ENCODE assay signal across 8 cellular contexts in the genomic region with DNA sequence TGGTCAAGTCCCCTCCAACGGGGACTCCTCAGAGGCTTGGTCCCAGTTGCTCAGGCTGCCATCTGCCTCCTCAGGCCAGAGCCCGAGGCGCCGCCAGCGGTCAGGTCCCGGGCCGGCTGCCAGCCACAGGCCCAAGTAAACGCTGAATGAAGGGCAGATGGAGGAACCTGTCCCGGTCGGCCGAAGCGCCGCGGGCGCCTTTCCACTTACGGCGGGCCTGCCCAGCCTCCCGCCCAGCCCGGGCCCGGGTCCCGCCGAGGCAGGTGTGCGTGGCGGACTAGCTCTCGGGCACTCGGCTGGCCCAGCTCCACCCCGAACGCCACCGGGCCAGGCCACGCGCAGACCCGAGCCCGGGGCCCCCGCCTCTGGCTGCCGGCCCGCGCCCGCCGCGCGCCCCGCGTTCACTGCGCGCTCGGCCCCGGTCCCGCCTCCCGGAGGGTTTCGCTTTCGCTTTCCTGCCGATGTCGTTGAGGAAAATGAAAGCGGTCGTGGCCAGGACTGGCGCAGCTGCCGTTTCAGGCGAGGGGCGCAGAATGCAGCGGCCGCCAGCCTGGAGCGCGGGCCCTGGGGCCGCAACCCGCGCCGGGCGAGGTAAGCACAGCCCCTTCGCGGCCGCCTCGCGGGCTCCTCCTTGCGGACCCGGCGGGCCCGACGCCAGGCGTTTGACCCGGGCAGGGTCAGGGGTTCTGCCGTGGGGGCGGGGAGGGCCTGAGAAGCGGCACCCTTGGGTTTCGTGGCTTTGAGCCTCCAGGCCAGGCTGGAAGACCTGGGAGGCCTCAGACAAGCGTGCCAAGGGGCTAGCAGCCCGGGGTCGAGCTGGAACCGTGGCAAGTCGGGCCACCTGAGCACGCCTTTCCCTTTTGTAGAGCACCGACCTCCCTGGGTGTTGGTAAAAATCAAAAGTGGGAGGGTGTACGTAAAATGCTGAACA. TPM values are rescaled to one million over a fixed set of nuclear protein-coding genes. Genes with fewer than 3 reads are reported as not detected.
DNase-seq lines count a peak whose midpoint lies in the region; ATAC-seq and TF ChIP-seq lines count a peak whose summit lies in the region.

No MANE protein-coding gene starts in this region.

- intact Hi-C loops in cardiac septum (cut with DNase I) (loop anchor here (2.0 kb wide), 2 partner anchors 24 to 86 kb away; no protein-coding TSS in a partner anchor), posterior cingulate gyrus (cut with DNase I) (no loop called here)

- DNase-seq in GM23338 (ENCODE audit: low spot score) (peak; percentile 93), LHCN-M2 (ENCODE audit: low read depth) (peak; percentile 75), SKM-1 treated with dmso at 0.1 percent for 144 hours (lab: John Stamatoyannopoulos, UW; ENCODE audit: unreplicated experiment) (peak; percentile 72), cardiac septum (ENCODE audit: low spot score) (peak; percentile 94), posterior cingulate gyrus (peak; percentile 60 to 95 (median 67)), ureter (ENCODE audit: low spot score) (peak; percentile 82)
- peak; percentile 91 for DNase-seq in activated naive CD8-positive, alpha-beta T cell treated with anti-CD3 and anti-CD28 coated beads for 36 hours

- peak overlapping the region; percentile 87 for H3K4me3 Mint-ChIP-seq in GM23338
- H3K4me3 Mint-ChIP-seq in activated naive CD8-positive, alpha-beta T cell treated with anti-CD3 and anti-CD28 coated beads for 36 hours, result peak overlapping the region; percentile 99

- H3K9me2 ChIP-seq in GM23338 (ENCODE audit: insufficient read depth), result no peaks in the 10 kb centered on the region

- 0 out of 2 replicates have a peak, but pooled peaks cover 4% of the 10 kb centered on the region for H3K27me3 ChIP-seq in GM23338 (ENCODE audit: insufficient read depth)

- H3K4me3 ChIP-seq in GM08714 (ENCODE audit: low read length) (peak overlapping the region; percentile 71; the same call in 1 of the 2 replicates), GM23338 (peak overlapping the region; percentile 75)

- H3K4me2 ChIP-seq in GM23338, result peak overlapping the region; percentile 93

- H3K4me1 Mint-ChIP-seq in GM23338, result peaks cover 9% of the 10 kb centered on the region
- peaks cover 66% of the 10 kb centered on the region for H3K4me1 Mint-ChIP-seq in activated naive CD8-positive, alpha-beta T cell treated with anti-CD3 and anti-CD28 coated beads for 36 hours

- no peaks in the 10 kb centered on the region for H3K79me2 ChIP-seq in GM23338 (replicated peaks; ENCODE audit: insufficient read depth)

- 0 out of 2 replicates have a peak overlapping the region, but pooled peaks have one; percentile 69 for H3K27ac ChIP-seq in GM23338 (ENCODE audit: low read depth)

- H3K9me3 Mint-ChIP-seq in GM23338, result no peaks in the 10 kb centered on the region
- peaks cover 12% of the 10 kb centered on the region for H3K9me3 Mint-ChIP-seq in activated naive CD8-positive, alpha-beta T cell treated with anti-CD3 and anti-CD28 coated beads for 36 hours

- H3F3A ChIP-seq in GM23338 (replicated peaks; ENCODE audit: low read depth), result peaks cover 13% of the 10 kb centered on the region; the same call in 1 of the 2 replicates

- no peaks in the 10 kb centered on the region for H3K36me3 ChIP-seq in GM23338 (ENCODE audit: insufficient read depth)

- ATAC-seq in GM23338, result peak; percentile 97

- H2AFZ ChIP-seq in GM23338, result peak overlapping the region; percentile 100

- H3K36me3 Mint-ChIP-seq in GM23338 (ENCODE audit: low read depth), result no peaks in the 10 kb centered on the region
- H3K36me3 Mint-ChIP-seq in activated naive CD8-positive, alpha-beta T cell treated with anti-CD3 and anti-CD28 coated beads for 36 hours, result peaks cover 45% of the 10 kb centered on the region

- peaks cover 11% of the 10 kb centered on the region for H3K4me1 ChIP-seq in GM23338 (ENCODE audit: insufficient read depth)

- TF ChIP-seq CTCF in GM23338 (conservative IDR thresholded peaks at IDR 0.05; ENCODE audit: low read depth in 2 of 2), result peak; percentile 54 to 72

- H4K20me1 ChIP-seq in GM23338 (replicated peaks; ENCODE audit: insufficient read depth), result no peaks in the 10 kb centered on the region

- H3K27ac Mint-ChIP-seq in GM23338, result peak overlapping the region; percentile 68; the same call in 1 of the 2 replicates
- peak overlapping the region; percentile 100 for H3K27ac Mint-ChIP-seq in activated naive CD8-positive, alpha-beta T cell treated with anti-CD3 and anti-CD28 coated beads for 36 hours

- H3K27me3 Mint-ChIP-seq in GM23338 (ENCODE audit: insufficient read depth, low read depth, poor library complexity), result no peaks in the 10 kb centered on the region
- H3K27me3 Mint-ChIP-seq in activated naive CD8-positive, alpha-beta T cell treated with anti-CD3 and anti-CD28 coated beads for 36 hours, result no peaks in the 10 kb centered on the region

TF ChIP-seq in GM23338, 12 proteins besides CTCF, POLR2A, EP300 and RAD21:
- TF ChIP-seq STAT1 (IDR thresholded peaks at IDR 0.05; ENCODE audit: unreplicated experiment) (no peak), EZH2phosphoT487 (IDR thresholded peaks at IDR 0.05; ENCODE audit: unreplicated experiment) (no peak), POLR2AphosphoS5 (IDR thresholded peaks at IDR 0.05; ENCODE audit: low read depth) (peak; percentile 51), CREB1 (CRISPR knock-in tag; IDR thresholded peaks at IDR 0.05; ENCODE audit: low read depth) (peak; percentile 49)
- TF ChIP-seq, protein P1, sequence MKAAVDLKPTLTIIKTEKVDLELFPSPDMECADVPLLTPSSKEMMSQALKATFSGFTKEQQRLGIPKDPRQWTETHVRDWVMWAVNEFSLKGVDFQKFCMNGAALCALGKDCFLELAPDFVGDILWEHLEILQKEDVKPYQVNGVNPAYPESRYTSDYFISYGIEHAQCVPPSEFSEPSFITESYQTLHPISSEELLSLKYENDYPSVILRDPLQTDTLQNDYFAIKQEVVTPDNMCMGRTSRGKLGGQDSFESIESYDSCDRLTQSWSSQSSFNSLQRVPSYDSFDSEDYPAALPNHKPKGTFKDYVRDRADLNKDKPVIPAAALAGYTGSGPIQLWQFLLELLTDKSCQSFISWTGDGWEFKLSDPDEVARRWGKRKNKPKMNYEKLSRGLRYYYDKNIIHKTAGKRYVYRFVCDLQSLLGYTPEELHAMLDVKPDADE (IDR thresholded peaks at IDR 0.05), result no peak

RNA-seq across cellular contexts. Expression of a gene that starts 41.2 kb away (rescaled TPM):
- 2.4 and 4.8 TPM in 2 replicates for total RNA-seq in GM23338 (2014; rRNA removed; shearing (Covaris generic))
- 1.7 and 1.9 TPM in 2 replicates for polyA plus RNA-seq in GM23338 (2016; fragmentation: Nextera tagmentation; extraction: Ambion mirVana)
- 5.6 and 6.1 TPM in 2 replicates for total RNA-seq in LHCN-M2 (2014; rRNA removed)
- polyA plus RNA-seq in LHCN-M2 (2012), result 8.8 TPM
- 1 to 10 TPM; 3.7 to 4.5 TPM for total RNA-seq in activated naive CD8-positive, alpha-beta T cell treated with anti-CD3 and anti-CD28 coated beads for 36 hours
- total RNA-seq in cardiac septum, result 9.2 TPM
- total RNA-seq in ureter, result 23.2 TPM

Comparison
In these comparisons a context has a peak if more than half of its experiments do, and no peak if none do; other contexts are left out.
1. Peak in every context shown above with its lines: DNase-seq, ATAC-seq, H3K4me3 ChIP-seq and H3K27ac ChIP-seq.